ENCODE assay signal across 1 cellular context in the genomic region with DNA sequence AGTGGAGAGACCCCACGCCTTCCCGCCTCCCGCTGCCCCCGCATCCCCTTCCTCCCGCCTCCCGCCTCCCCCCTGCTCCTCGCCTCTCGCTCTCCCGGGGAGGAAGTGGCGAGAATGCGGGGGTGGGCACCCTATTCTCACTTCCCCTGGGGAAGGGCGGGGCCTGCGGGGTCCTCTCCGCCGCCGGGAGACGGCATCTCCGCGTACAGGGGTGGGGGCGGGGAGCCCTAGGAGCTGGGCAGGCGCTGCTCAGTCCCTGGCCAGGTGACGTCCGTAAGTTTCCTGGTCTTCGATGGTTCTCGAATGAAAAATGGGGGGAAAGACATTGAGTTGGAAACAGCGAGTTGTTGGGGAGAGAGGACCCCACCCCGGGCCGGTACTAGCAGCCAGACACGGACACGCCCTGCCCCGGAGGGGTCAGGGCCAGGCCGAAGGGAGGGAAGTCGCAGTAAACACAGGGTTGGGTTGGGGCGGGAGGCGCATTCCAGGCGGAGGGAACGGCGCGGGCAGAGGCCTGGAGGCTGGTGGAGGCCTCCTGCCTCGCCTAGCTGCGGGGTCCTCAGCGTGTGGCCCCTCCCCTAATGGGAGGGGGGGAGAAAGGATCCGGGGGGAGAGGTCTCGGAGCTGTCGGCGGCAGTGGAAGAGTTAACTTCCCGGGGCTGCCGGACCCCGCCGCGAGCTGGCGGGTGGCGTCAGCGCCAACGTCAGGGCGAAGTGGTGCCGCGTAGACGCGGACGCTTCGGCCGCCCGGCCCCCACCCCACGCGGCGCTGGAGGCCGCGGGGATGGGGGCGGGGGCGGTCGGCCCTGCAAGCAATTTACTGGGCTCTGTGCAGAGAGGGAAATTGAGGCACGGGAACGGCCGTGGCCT.
TF ChIP-seq lines count a peak whose summit lies in the region.

No MANE protein-coding gene starts in this region.

TF ChIP-seq in SK-N-SH treated with all-trans-retinoic acid at 6 μM for 48 hours, 23 proteins besides CTCF, POLR2A, EP300 and RAD21 (continued from another document):
- TF ChIP-seq, protein P1, sequence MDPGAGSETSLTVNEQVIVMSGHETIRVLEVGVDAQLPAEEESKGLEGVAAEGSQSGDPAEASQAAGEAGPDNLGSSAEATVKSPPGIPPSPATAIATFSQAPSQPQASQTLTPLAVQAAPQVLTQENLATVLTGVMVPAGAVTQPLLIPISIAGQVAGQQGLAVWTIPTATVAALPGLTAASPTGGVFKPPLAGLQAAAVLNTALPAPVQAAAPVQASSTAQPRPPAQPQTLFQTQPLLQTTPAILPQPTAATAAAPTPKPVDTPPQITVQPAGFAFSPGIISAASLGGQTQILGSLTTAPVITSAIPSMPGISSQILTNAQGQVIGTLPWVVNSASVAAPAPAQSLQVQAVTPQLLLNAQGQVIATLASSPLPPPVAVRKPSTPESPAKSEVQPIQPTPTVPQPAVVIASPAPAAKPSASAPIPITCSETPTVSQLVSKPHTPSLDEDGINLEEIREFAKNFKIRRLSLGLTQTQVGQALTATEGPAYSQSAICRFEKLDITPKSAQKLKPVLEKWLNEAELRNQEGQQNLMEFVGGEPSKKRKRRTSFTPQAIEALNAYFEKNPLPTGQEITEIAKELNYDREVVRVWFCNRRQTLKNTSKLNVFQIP (CRISPR knock-in tag; IDR thresholded peaks at IDR 0.05; ENCODE audit: borderline replicate concordance, low read depth) = 0 out of 2 replicates have a peak, but pooled peaks have one; percentile 28
- TF ChIP-seq, protein P2, sequence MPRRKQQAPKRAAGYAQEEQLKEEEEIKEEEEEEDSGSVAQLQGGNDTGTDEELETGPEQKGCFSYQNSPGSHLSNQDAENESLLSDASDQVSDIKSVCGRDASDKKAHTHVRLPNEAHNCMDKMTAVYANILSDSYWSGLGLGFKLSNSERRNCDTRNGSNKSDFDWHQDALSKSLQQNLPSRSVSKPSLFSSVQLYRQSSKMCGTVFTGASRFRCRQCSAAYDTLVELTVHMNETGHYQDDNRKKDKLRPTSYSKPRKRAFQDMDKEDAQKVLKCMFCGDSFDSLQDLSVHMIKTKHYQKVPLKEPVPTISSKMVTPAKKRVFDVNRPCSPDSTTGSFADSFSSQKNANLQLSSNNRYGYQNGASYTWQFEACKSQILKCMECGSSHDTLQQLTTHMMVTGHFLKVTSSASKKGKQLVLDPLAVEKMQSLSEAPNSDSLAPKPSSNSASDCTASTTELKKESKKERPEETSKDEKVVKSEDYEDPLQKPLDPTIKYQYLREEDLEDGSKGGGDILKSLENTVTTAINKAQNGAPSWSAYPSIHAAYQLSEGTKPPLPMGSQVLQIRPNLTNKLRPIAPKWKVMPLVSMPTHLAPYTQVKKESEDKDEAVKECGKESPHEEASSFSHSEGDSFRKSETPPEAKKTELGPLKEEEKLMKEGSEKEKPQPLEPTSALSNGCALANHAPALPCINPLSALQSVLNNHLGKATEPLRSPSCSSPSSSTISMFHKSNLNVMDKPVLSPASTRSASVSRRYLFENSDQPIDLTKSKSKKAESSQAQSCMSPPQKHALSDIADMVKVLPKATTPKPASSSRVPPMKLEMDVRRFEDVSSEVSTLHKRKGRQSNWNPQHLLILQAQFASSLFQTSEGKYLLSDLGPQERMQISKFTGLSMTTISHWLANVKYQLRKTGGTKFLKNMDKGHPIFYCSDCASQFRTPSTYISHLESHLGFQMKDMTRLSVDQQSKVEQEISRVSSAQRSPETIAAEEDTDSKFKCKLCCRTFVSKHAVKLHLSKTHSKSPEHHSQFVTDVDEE (CRISPR knock-in tag; IDR thresholded peaks at IDR 0.05) = no peak; the same call in none of the 2 replicates
- TF ChIP-seq ESRRG (CRISPR knock-in tag; IDR thresholded peaks at IDR 0.05) = 0 out of 2 replicates have a peak, but pooled peaks have one; percentile 47
- TF ChIP-seq, protein P3, sequence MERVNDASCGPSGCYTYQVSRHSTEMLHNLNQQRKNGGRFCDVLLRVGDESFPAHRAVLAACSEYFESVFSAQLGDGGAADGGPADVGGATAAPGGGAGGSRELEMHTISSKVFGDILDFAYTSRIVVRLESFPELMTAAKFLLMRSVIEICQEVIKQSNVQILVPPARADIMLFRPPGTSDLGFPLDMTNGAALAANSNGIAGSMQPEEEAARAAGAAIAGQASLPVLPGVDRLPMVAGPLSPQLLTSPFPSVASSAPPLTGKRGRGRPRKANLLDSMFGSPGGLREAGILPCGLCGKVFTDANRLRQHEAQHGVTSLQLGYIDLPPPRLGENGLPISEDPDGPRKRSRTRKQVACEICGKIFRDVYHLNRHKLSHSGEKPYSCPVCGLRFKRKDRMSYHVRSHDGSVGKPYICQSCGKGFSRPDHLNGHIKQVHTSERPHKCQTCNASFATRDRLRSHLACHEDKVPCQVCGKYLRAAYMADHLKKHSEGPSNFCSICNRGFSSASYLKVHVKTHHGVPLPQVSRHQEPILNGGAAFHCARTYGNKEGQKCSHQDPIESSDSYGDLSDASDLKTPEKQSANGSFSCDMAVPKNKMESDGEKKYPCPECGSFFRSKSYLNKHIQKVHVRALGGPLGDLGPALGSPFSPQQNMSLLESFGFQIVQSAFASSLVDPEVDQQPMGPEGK (CRISPR knock-in tag; IDR thresholded peaks at IDR 0.05; ENCODE audit: borderline replicate concordance) = peak; percentile 40; the same call in 1 of the 2 replicates
- TF ChIP-seq TCF4 (CRISPR knock-in tag; IDR thresholded peaks at IDR 0.05; ENCODE audit: borderline replicate concordance) = 0 out of 2 replicates have a peak, but pooled peaks have one; percentile 14
- TF ChIP-seq ZNF70 (CRISPR knock-in tag; IDR thresholded peaks at IDR 0.05) = 0 out of 2 replicates have a peak, but pooled peaks have one; percentile 13
